Comparison of ENCODE assay signal across 8 cellular contexts in the genomic region with DNA sequence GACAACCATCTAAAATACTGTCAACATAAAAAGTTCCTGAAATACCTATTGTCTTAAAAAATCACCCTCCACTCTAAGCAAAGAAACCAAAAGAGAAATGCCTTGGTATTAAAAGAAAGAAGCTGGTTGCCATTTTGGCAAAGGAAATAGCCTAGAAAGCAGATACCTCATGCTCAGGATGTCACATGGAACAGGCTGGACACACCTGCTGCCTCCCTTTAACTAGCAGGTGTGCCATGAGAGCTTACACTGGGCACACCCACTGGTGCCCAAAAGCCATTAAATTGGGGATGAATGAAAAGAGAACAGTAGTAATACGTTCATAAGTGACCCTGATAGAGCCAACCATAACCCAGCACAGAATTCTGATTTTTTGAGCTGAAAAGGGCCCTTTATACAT. TPM values are rescaled to one million over a fixed set of nuclear protein-coding genes. Genes with fewer than 3 reads are reported as not detected.
DNase-seq lines count a peak whose midpoint lies in the region; ATAC-seq and TF ChIP-seq lines count a peak whose summit lies in the region.

No MANE protein-coding gene starts in this region.

- H3K27me3 Mint-ChIP-seq in Caco-2 (ENCODE audit: insufficient read depth, unreplicated experiment) (no peaks in the 10 kb centered on the region), nephron (ENCODE audit: low read depth) (peaks cover 6% of the 10 kb centered on the region)

- H3K36me3 ChIP-seq in Caco-2 (ENCODE audit: control insufficient read depth, insufficient read depth, low read length) (no peaks in the 10 kb centered on the region), ascending aorta (no peaks in the 10 kb centered on the region)

- H3K36me3 Mint-ChIP-seq in Caco-2 (ENCODE audit: insufficient read depth, unreplicated experiment) = peaks cover 5% of the 10 kb centered on the region
- no peaks in the 10 kb centered on the region for H3K36me3 Mint-ChIP-seq in nephron (ENCODE audit: low read depth)

- no TSS peak for BruUV-seq in Caco-2 (replicated peaks; lab: Mats Ljungman, UMichigan)

- POLR2A ChIA-PET in Caco-2 (lab: Charles Lee) = no interaction called here

- H3K27me3 ChIP-seq in Caco-2 (replicated peaks; ENCODE audit: control insufficient read depth, insufficient read depth, low read length) (no peaks in the 10 kb centered on the region), ascending aorta (no peaks in the 10 kb centered on the region)

- H3K4me1 ChIP-seq in Caco-2 = peaks cover 22% of the 10 kb centered on the region
- H3K4me1 ChIP-seq in ascending aorta = peaks cover 0 to 10% of the 10 kb centered on the region in 2 donors

- H3K4me1 Mint-ChIP-seq in Caco-2 (ENCODE audit: low read depth, unreplicated experiment) (peaks cover 30% of the 10 kb centered on the region), nephron (peaks cover 20% of the 10 kb centered on the region)

- DNase-seq in Caco-2 (no peak), NCI-H1417 treated with DMSO at 0.1 percent for 48 hours (lab: John Stamatoyannopoulos, UW) (peak; percentile 42), ascending aorta (ENCODE audit: low spot score in 2 of 2) (no peak), islet precursor cell (no peak), anterior cingulate cortex (lab: John Stamatoyannopoulos, UW) (no peak), hippocampal formation (lab: John Stamatoyannopoulos, UW) (no peak)

- H3K4me3 Mint-ChIP-seq in Caco-2 (ENCODE audit: unreplicated experiment) = peak overlapping the region; percentile 73
- peak overlapping the region; percentile 86 to 98 (median 94) for H3K4me3 Mint-ChIP-seq in nephron

- TF ChIP-seq CTCF in Caco-2 (IDR thresholded peaks at IDR 0.05; ENCODE audit: insufficient read depth in 1 of 2, low read depth in 1 of 2, low read length in 1 of 2, severe bottlenecking in 1 of 2, unreplicated experiment in 1 of 2) = no peak
- no peak for TF ChIP-seq CTCF in ascending aorta (IDR thresholded peaks at IDR 0.05)
- no peak for TF ChIP-seq CTCF in nephron (IDR thresholded peaks at IDR 0.05; ENCODE audit: unreplicated experiment in 3 of 3)

- H3K27ac ChIP-seq in ascending aorta = no peak overlapping the region

- CTCF ChIA-PET in Caco-2 (lab: Charles Lee) = no interaction called here

- H3K27ac Mint-ChIP-seq in Caco-2 (ENCODE audit: unreplicated experiment) (no peak overlapping the region), nephron (no peak overlapping the region)

- H3K9me3 Mint-ChIP-seq in Caco-2 (ENCODE audit: unreplicated experiment) (no peaks in the 10 kb centered on the region), nephron (no peaks in the 10 kb centered on the region)

- intact Hi-C loops in Caco-2 (cut with micrococcal nuclease; ENCODE audit: unreplicated experiment) (loop anchor here (5.0 kb wide), 1 partner anchor 103 kb away; no protein-coding TSS in a partner anchor), ascending aorta (cut with DNase I) (no loop called here)

- ATAC-seq in HG03025 (IDR thresholded peaks at IDR 0.05; ENCODE audit: low FRiP score, unreplicated experiment) = no peak

- H3K9me3 ChIP-seq in Caco-2 (no peaks in the 10 kb centered on the region), ascending aorta (no peaks in the 10 kb centered on the region)

- H3K4me3 ChIP-seq in Caco-2 (ENCODE audit: low read depth, low read length) = no peak overlapping the region; the same call in 1 of the 2 replicates
- peak overlapping the region; percentile 84 to 98 for H3K4me3 ChIP-seq in ascending aorta

RNA-seq across cellular contexts. Expression of a gene that starts 1.5 kb away (rescaled TPM):
- total RNA-seq in Caco-2 (2022) (26.4 and 37.3 TPM in 2 replicates), ascending aorta (32.8 TPM)
